13 cellular contexts compared by ENCODE assay signal in genomic region chr10:74921744-74922143, GRCh38.
DNase-seq lines count a peak whose midpoint lies in the region; ATAC-seq and TF ChIP-seq lines count a peak whose summit lies in the region.
"Had no signal": no experiment of that assay in that cellular context is flagged by ENCODE, and none has a peak within 500 bp of the region (broad histone marks: within the 10 kb centered on the region; RNA-seq: fewer than 3 reads in every experiment).

No MANE protein-coding gene starts in this region.

- no peak for TF ChIP-seq RAD21 in SK-N-SH (IDR thresholded peaks at IDR 0.05; ENCODE audit: low read length)

- TF ChIP-seq CTCF in CD4-positive, alpha-beta T cell (IDR thresholded peaks at IDR 0.05) = no peak
- no peak for TF ChIP-seq CTCF in SK-N-SH (IDR thresholded peaks at IDR 0.05)
- TF ChIP-seq CTCF in esophagus muscularis mucosa (IDR thresholded peaks at IDR 0.05) = no peak
- no peak for TF ChIP-seq CTCF in gastrocnemius medialis (IDR thresholded peaks at IDR 0.05 in 4 of 5, conservative IDR thresholded peaks at IDR 0.05 in 1 of 5)

- no peaks in the 10 kb centered on the region for H3K27me3 ChIP-seq in CD4-positive, alpha-beta T cell (ENCODE audit: control insufficient read depth, insufficient read depth, low read length)
- no peaks in the 10 kb centered on the region for H3K27me3 ChIP-seq in SK-N-SH (ENCODE audit: insufficient read depth)
- H3K27me3 ChIP-seq in esophagus muscularis mucosa = no peaks in the 10 kb centered on the region
- H3K27me3 ChIP-seq in gastrocnemius medialis = no peaks in the 10 kb centered on the region
- H3K27me3 ChIP-seq: ascending aorta, Peyer's patch, upper lobe of left lung had no signal

- peaks cover 0 to 16% of the 10 kb centered on the region in 2 experiments for H3K36me3 ChIP-seq in SK-N-SH (replicated peaks in 1 of 2; ENCODE audit: control insufficient read depth in 1 of 2, insufficient read depth in 2 of 2, low read length in 1 of 2)
- no peaks in the 10 kb centered on the region for H3K36me3 ChIP-seq in esophagus muscularis mucosa
- no peaks in the 10 kb centered on the region for H3K36me3 ChIP-seq in gastrocnemius medialis
- H3K36me3 ChIP-seq: ascending aorta, Peyer's patch, upper lobe of left lung had no signal

- 81% methylated on average over 2 of the region's 2 CpGs for WGBS in SK-N-SH (ENCODE audit: low lambda C conversion rate)
- 43% methylated on average over 2 of the region's 2 CpGs for WGBS in esophagus muscularis mucosa

- TF ChIP-seq EP300 in SK-N-SH (IDR thresholded peaks at IDR 0.05; ENCODE audit: borderline replicate concordance in 1 of 2, low read depth in 1 of 2, low read length in 1 of 2) (no peak; a peak in 1 of 4 replicates), esophagus muscularis mucosa (IDR thresholded peaks at IDR 0.05) (no peak)

- in situ Hi-C loops in KBM-7 (cut with MboI; ENCODE audit: low pct_unique_long_range_greater_than_20kb, low sequenced_read_pairs) = no loop called here
- in situ Hi-C loops in gastrocnemius medialis (cut with MboI; ENCODE audit: low sequenced_read_pairs in 4 of 4) = no loop called here

- intact Hi-C loops in CD4-positive, alpha-beta T cell (cut with DNase I, micrococcal nuclease) = no loop called here
- intact Hi-C loops in esophagus muscularis mucosa (cut with DNase I) (loop anchor here (5.0 kb wide), 1 partner anchor 94 kb away; the partner anchor contains the start of gene KAT6B), gastrocnemius medialis (cut with DNase I; ENCODE audit: low total_unique reads) (loop anchor here (5.0 kb wide), 1 partner anchor 79 kb away; no protein-coding TSS in a partner anchor)

- H3K36me3 Mint-ChIP-seq in CD4-positive, alpha-beta T cell (ENCODE audit: low read depth) = peaks cover 31% of the 10 kb centered on the region

- CTCF ChIA-PET in CD4-positive, alpha-beta T cell (lab: Charles Lee) = no interaction called here
- CTCF ChIA-PET in SK-N-SH (lab: Yijun Ruan, JAX) = interaction anchor here (0.6 to 1.3 kb wide), 4 partner anchors 41 to 981 kb away, joined by 3 to 4 read pairs (median 4); no protein-coding TSS in a partner anchor

- ATAC-seq in CD4-positive, alpha-beta T cell (ENCODE audit: poor library complexity) = no peak
- no peak for ATAC-seq in gastrocnemius medialis

- no peak overlapping the region for H2AFZ ChIP-seq in SK-N-SH (ENCODE audit: low read depth)

- peaks cover 15% of the 10 kb centered on the region for H3F3A ChIP-seq in SK-N-SH (replicated peaks; ENCODE audit: insufficient read depth)

- TF ChIP-seq POLR2A in esophagus muscularis mucosa (IDR thresholded peaks at IDR 0.05; ENCODE audit: low read depth) = no peak
- TF ChIP-seq POLR2A in gastrocnemius medialis (IDR thresholded peaks at IDR 0.05) = no peak

- DNase-seq in CD4-positive, alpha-beta T cell = no peak
- peak; percentile 44 for DNase-seq in KBM-7
- peak; percentile 36 for DNase-seq in SK-N-SH
- peak; percentile 8 for DNase-seq in kidney glomerular epithelial cell (lab: John Stamatoyannopoulos, UW)
- DNase-seq in glomerular visceral epithelial cell (ENCODE audit: extremely low spot score) = no peak
- DNase-seq in esophagus muscularis mucosa (ENCODE audit: extremely low spot score) = no peak
- DNase-seq in SHP77 treated with DMSO at 0.1 percent for 48 hours (lab: John Stamatoyannopoulos, UW) = no peak
- no peak for DNase-seq in gastrocnemius medialis
- DNase-seq: NCI-H1694 treated with DMSO at 0.1 percent for 48 hours, Peyer's patch, upper lobe of left lung had no signal

- H3K27me3 Mint-ChIP-seq in CD4-positive, alpha-beta T cell = no peaks in the 10 kb centered on the region
- H3K27me3 Mint-ChIP-seq: B cell had no signal

- H3K79me2 ChIP-seq in SK-N-SH (ENCODE audit: insufficient read depth) = peaks cover 88% of the 10 kb centered on the region

- H3K4me1 Mint-ChIP-seq in CD4-positive, alpha-beta T cell (ENCODE audit: low read depth) = peaks cover 55% of the 10 kb centered on the region

- no peaks in the 10 kb centered on the region; the same call in 1 of the 2 replicates for H4K20me1 ChIP-seq in SK-N-SH (ENCODE audit: insufficient read depth)

- no peak overlapping the region for H3K27ac ChIP-seq in CD4-positive, alpha-beta T cell (ENCODE audit: low read depth, low read length)
- H3K27ac ChIP-seq in SK-N-SH (ENCODE audit: low read depth in 2 of 2, low read length in 1 of 2) (peak overlapping the region in 1 of 2 experiments; percentile 5; a peak in 1 of 4 replicates), esophagus muscularis mucosa (replicated peaks in 1 of 4) (peak overlapping the region in 2 of 4 donors; percentile 3 to 29), gastrocnemius medialis (no peak overlapping the region)
- H3K27ac ChIP-seq: ascending aorta, Peyer's patch had no signal

- POLR2A ChIA-PET in CD4-positive, alpha-beta T cell (lab: Charles Lee) = no interaction called here
- POLR2A ChIA-PET in SK-N-SH (lab: Yijun Ruan, JAX) = interaction anchor here (0.6 kb wide), 1 partner anchor 78 kb away, joined by 3 read pairs; no protein-coding TSS in a partner anchor

- H3K4me1 ChIP-seq in SK-N-SH (ENCODE audit: control insufficient read depth in 1 of 2, insufficient read depth in 2 of 2, low read depth in 1 of 2, low read length in 1 of 2) (peaks cover 21 to 48% of the 10 kb centered on the region in 2 experiments), esophagus muscularis mucosa (peaks cover 57 to 78% (median 75%) of the 10 kb centered on the region in 4 donors), gastrocnemius medialis (peaks cover 59 to 76% of the 10 kb centered on the region in 2 donors)

- H3K9ac ChIP-seq in SK-N-SH = no peak overlapping the region

- no peak overlapping the region for H3K4me3 Mint-ChIP-seq in CD4-positive, alpha-beta T cell
- H3K4me3 Mint-ChIP-seq: B cell had no signal

- peak overlapping the region; percentile 6 for H3K27ac Mint-ChIP-seq in CD4-positive, alpha-beta T cell
- H3K27ac Mint-ChIP-seq: B cell had no signal

- H3K4me2 ChIP-seq in SK-N-SH = no peak overlapping the region

- H3K9me3 ChIP-seq in CD4-positive, alpha-beta T cell (ENCODE audit: control insufficient read depth, low read length) = peaks cover 5% of the 10 kb centered on the region
- H3K9me3 ChIP-seq in SK-N-SH = no peaks in the 10 kb centered on the region; the same call in 1 of the 2 replicates
- no peaks in the 10 kb centered on the region for H3K9me3 ChIP-seq in esophagus muscularis mucosa
- H3K9me3 ChIP-seq in gastrocnemius medialis = no peaks in the 10 kb centered on the region
- H3K9me3 ChIP-seq: ascending aorta, Peyer's patch had no signal

- no peaks in the 10 kb centered on the region for H3K9me2 ChIP-seq in SK-N-SH

- no peak overlapping the region for H3K4me3 ChIP-seq in SK-N-SH (ENCODE audit: low read depth in 2 of 2, low read length in 1 of 2)
- no peak overlapping the region for H3K4me3 ChIP-seq in esophagus muscularis mucosa
- H3K4me3 ChIP-seq in gastrocnemius medialis = no peak overlapping the region
- H3K4me3 ChIP-seq: ascending aorta, Peyer's patch, upper lobe of left lung had no signal

- H3K9me3 Mint-ChIP-seq in CD4-positive, alpha-beta T cell = no peaks in the 10 kb centered on the region

TF ChIP-seq in SK-N-SH, 30 proteins besides CTCF, POLR2A, EP300 and RAD21:
- TF ChIP-seq FOXM1 (IDR thresholded peaks at IDR 0.05; ENCODE audit: low read depth) (no peak), TCF12 (IDR thresholded peaks at IDR 0.05) (peak; percentile 60; the same call in 1 of the 2 replicates), FOXJ3 (CRISPR knock-in tag; IDR thresholded peaks at IDR 0.05) (no peak), PBX3 (IDR thresholded peaks at IDR 0.05) (peak; percentile 27; the same call in 1 of the 2 replicates), GATA2 (CRISPR knock-in tag; IDR thresholded peaks at IDR 0.05) (peak; percentile 52), MXI1 (IDR thresholded peaks at IDR 0.05; ENCODE audit: low read depth, low read length) (no peak), EZH2phosphoT487 (IDR thresholded peaks at IDR 0.05; ENCODE audit: borderline replicate concordance, low read depth) (no peak), CHD2 (IDR thresholded peaks at IDR 0.05; ENCODE audit: low read length, partially characterized antibody) (peak; percentile 64), JUND (IDR thresholded peaks at IDR 0.05) (no peak)

Comparison
In these comparisons a context has a peak if more than half of its experiments do, and no peak if none do; other contexts are left out.
1. DNase-seq: peak in KBM-7 (single experiment), SK-N-SH (single experiment) and kidney glomerular epithelial cell (single experiment); none in CD4-positive, alpha-beta T cell (0 of 10), glomerular visceral epithelial cell (single experiment), esophagus muscularis mucosa (single experiment), SHP77 treated with DMSO at 0.1 percent for 48 hours (single experiment) and gastrocnemius medialis (0 of 2).
2. intact Hi-C loops: an anchor here in esophagus muscularis mucosa (5.0 kb wide) and gastrocnemius medialis (5.0 kb wide); none called in CD4-positive, alpha-beta T cell.